In genomic region chr17:77271421-77271820, GRCh38 we compare ENCODE assay signal across 13 cellular contexts.
DNase-seq lines count a peak whose midpoint lies in the region; ATAC-seq and TF ChIP-seq lines count a peak whose summit lies in the region.
"Had no signal": no experiment of that assay in that cellular context is flagged by ENCODE, and none has a peak within 500 bp of the region (broad histone marks: within the 10 kb centered on the region; RNA-seq: fewer than 3 reads in every experiment).

No MANE protein-coding gene starts in this region.

- H3K79me2 ChIP-seq in H9 (ENCODE audit: insufficient read depth, low read length) = no peaks in the 10 kb centered on the region

- H3K36me3 ChIP-seq in Caco-2 (ENCODE audit: control insufficient read depth, insufficient read depth, low read length) (no peaks in the 10 kb centered on the region), WERI-Rb-1 (no peaks in the 10 kb centered on the region)
- H3K36me3 ChIP-seq: BLaER1 had no signal

- peak; percentile 22 for ATAC-seq in esophagus mucosa
- ATAC-seq: GM12878 had no signal

- H3K27me3 Mint-ChIP-seq in Caco-2 (ENCODE audit: insufficient read depth, unreplicated experiment) = no peaks in the 10 kb centered on the region
- H3K27me3 Mint-ChIP-seq in H9 (ENCODE audit: low read depth) = peaks cover 14% of the 10 kb centered on the region

- H3K4me1 ChIP-seq in Caco-2 = peaks cover 16% of the 10 kb centered on the region
- no peaks in the 10 kb centered on the region for H3K4me1 ChIP-seq in H9 (ENCODE audit: insufficient read depth, low read length)

- H3K9me3 ChIP-seq in Caco-2 = no peaks in the 10 kb centered on the region
- peaks cover 8% of the 10 kb centered on the region for H3K9me3 ChIP-seq in WERI-Rb-1 (ENCODE audit: severe bottlenecking)
- no peaks in the 10 kb centered on the region for H3K9me3 ChIP-seq in H9 (ENCODE audit: control insufficient read depth, low read depth, low read length)
- H3K9me3 ChIP-seq: BLaER1 had no signal

- no TSS peak for BruUV-seq in Caco-2 (replicated peaks; lab: Mats Ljungman, UMichigan)

- H2BK20ac ChIP-seq in H9 (ENCODE audit: low read depth, low read length, poor library complexity, severe bottlenecking) = no peak overlapping the region

- no peaks in the 10 kb centered on the region for H3K27me3 ChIP-seq in Caco-2 (replicated peaks; ENCODE audit: control insufficient read depth, insufficient read depth, low read length)
- no peaks in the 10 kb centered on the region for H3K27me3 ChIP-seq in WERI-Rb-1 (ENCODE audit: insufficient read depth, low read depth, severe bottlenecking)
- H3K27me3 ChIP-seq in H9 (ENCODE audit: insufficient read depth, low read length) = no peaks in the 10 kb centered on the region
- H3K27me3 ChIP-seq: BLaER1 had no signal

- H3K79me1 ChIP-seq in H9 (ENCODE audit: insufficient read depth, low read depth, low read length, poor library complexity, severe bottlenecking) = no peaks in the 10 kb centered on the region

- no peaks in the 10 kb centered on the region for H3K36me3 Mint-ChIP-seq in Caco-2 (ENCODE audit: insufficient read depth, unreplicated experiment)
- no peaks in the 10 kb centered on the region for H3K36me3 Mint-ChIP-seq in H9 (ENCODE audit: insufficient read depth in 1 of 3, low read depth in 3 of 3)
- H3K36me3 Mint-ChIP-seq: CD8-positive, alpha-beta memory T cell had no signal

- H3K4me3 ChIP-seq in Caco-2 (ENCODE audit: low read depth, low read length) = no peak overlapping the region
- H3K4me3 ChIP-seq in WERI-Rb-1 (ENCODE audit: low read depth, low read length) = no peak overlapping the region
- H3K4me3 ChIP-seq: BLaER1, GM12878 had no signal

- H3K9me3 Mint-ChIP-seq in Caco-2 (ENCODE audit: unreplicated experiment) (no peaks in the 10 kb centered on the region), H9 (no peaks in the 10 kb centered on the region)
- H3K9me3 Mint-ChIP-seq: CD8-positive, alpha-beta memory T cell had no signal

- H4K5ac ChIP-seq in H9 (ENCODE audit: insufficient read length, low read depth, low read length) = no peak overlapping the region

- H2BK12ac ChIP-seq in H9 (ENCODE audit: insufficient read length, low read depth, low read length) = no peak overlapping the region

- DNase-seq in Caco-2 = peak in 1 of 2 experiments; percentile 71
- no peak for DNase-seq in RWPE1 (ENCODE audit: low spot score)
- peak; percentile 55 for DNase-seq in renal cortical epithelial cell (ENCODE audit: low read depth)
- no peak for DNase-seq in NCI-H2081 (lab: John Stamatoyannopoulos, UW)
- no peak for DNase-seq in WERI-Rb-1
- no peak for DNase-seq in H9
- DNase-seq: 8988T; AML-193; CD8-positive, alpha-beta memory T cell; DMS53 had no signal

- H3K23ac ChIP-seq in H9 (ENCODE audit: insufficient read length, low read depth, low read length) = no peak overlapping the region

- H3K4me1 Mint-ChIP-seq in Caco-2 (ENCODE audit: low read depth, unreplicated experiment) (peaks cover 19% of the 10 kb centered on the region), H9 (peaks cover 0 to 9% of the 10 kb centered on the region in 2 experiments; a peak in 2 of 4 replicates)
- H3K4me1 Mint-ChIP-seq: CD8-positive, alpha-beta memory T cell had no signal

- H3K56ac ChIP-seq in H9 (ENCODE audit: insufficient read length, low read depth, low read length) = no peak overlapping the region

- H4K8ac ChIP-seq in H9 (replicated peaks; ENCODE audit: insufficient read length, low read depth, low read length) = no peak overlapping the region

- H3K27ac Mint-ChIP-seq in Caco-2 (ENCODE audit: unreplicated experiment) = peak overlapping the region; percentile 28
- no peak overlapping the region for H3K27ac Mint-ChIP-seq in H9
- H3K27ac Mint-ChIP-seq: CD8-positive, alpha-beta memory T cell had no signal

- H3K4ac ChIP-seq in H9 (ENCODE audit: low read depth, low read length) = no peak overlapping the region

- H3T11ph ChIP-seq in H9 (ENCODE audit: low read length) = no peak overlapping the region

- H3K27ac ChIP-seq in RWPE1 (peak overlapping the region; percentile 39), WERI-Rb-1 (no peak overlapping the region), H9 (ENCODE audit: insufficient read length, low read depth, low read length) (no peak overlapping the region)
- H3K27ac ChIP-seq: BLaER1 had no signal

- H4K20me1 ChIP-seq in H9 (ENCODE audit: control insufficient read depth, insufficient read depth, insufficient read length) = peaks cover 3% of the 10 kb centered on the region
- H4K20me1 ChIP-seq: BLaER1 had no signal

- H2BK120ac ChIP-seq in H9 (ENCODE audit: low read depth, low read length, poor library complexity, severe bottlenecking) = no peak overlapping the region

- TF ChIP-seq CTCF in Caco-2 (IDR thresholded peaks at IDR 0.05; ENCODE audit: insufficient read depth in 1 of 2, low read depth in 1 of 2, low read length in 1 of 2, severe bottlenecking in 1 of 2, unreplicated experiment in 1 of 2) (no peak), RWPE1 (conservative IDR thresholded peaks at IDR 0.05; ENCODE audit: low read depth) (no peak), WERI-Rb-1 (IDR thresholded peaks at IDR 0.05; ENCODE audit: low read depth, low read length) (no peak), H9 (conservative IDR thresholded peaks at IDR 0.05) (no peak)

- no peak overlapping the region for H2AK5ac ChIP-seq in H9 (ENCODE audit: insufficient read length, low read length)

- no peak overlapping the region for H2AFZ ChIP-seq in H9 (ENCODE audit: low read length)

- H2BK5ac ChIP-seq in H9 (ENCODE audit: insufficient read length, low read length) = no peak overlapping the region

- no peak overlapping the region for H4K91ac ChIP-seq in H9 (ENCODE audit: insufficient read length, low read depth, low read length)

- H3K4me3 Mint-ChIP-seq in Caco-2 (ENCODE audit: unreplicated experiment) (no peak overlapping the region), H9 (no peak overlapping the region)

- no peak overlapping the region for H3K9ac ChIP-seq in H9 (ENCODE audit: extremely low read depth, insufficient read length, low read length)
- H3K9ac ChIP-seq: BLaER1 had no signal

- intact Hi-C loops in Caco-2 (cut with micrococcal nuclease; ENCODE audit: unreplicated experiment) = no loop called here

- H3K18ac ChIP-seq in H9 (ENCODE audit: insufficient read length, low read depth, low read length) = no peak overlapping the region

- H3K4me2 ChIP-seq in H9 (ENCODE audit: insufficient read depth, insufficient read length, low read length) = no peak overlapping the region
- H3K4me2 ChIP-seq: BLaER1 had no signal

- no peak overlapping the region for H2BK15ac ChIP-seq in H9 (ENCODE audit: low read depth, low read length)

- H3K14ac ChIP-seq in H9 (ENCODE audit: insufficient read depth, low read length) = no peak overlapping the region

- no CpG with 5 or more reads among the region's 9 CpGs for WGBS in H9 (ENCODE audit: extremely low coverage, insufficient read length, low lambda C conversion rate)

- POLR2A ChIA-PET in Caco-2 (lab: Charles Lee) (no interaction called here), RWPE1 (lab: Yijun Ruan, JAX; ENCODE audit: low non-redundant PET) (no interaction called here)

- no peaks in the 10 kb centered on the region for H3K23me2 ChIP-seq in H9 (ENCODE audit: insufficient read length, low read depth, low read length, poor library complexity, severe bottlenecking)

- CTCF ChIA-PET in Caco-2 (lab: Charles Lee) = interaction anchor here (0.6 to 0.8 kb wide), 2 partner anchors 8 to 63 kb away, joined by 3 to 4 read pairs; no protein-coding TSS in a partner anchor
- CTCF ChIA-PET in RWPE1 (lab: Yijun Ruan, JAX) = interaction anchor here (0.7 kb wide), 1 partner anchor 152 kb away, joined by 4 read pairs; no protein-coding TSS in a partner anchor
